8 cellular contexts compared by ENCODE assay signal in genomic region chr17:44865231-44865660, GRCh38. TPM values are rescaled to one million over a fixed set of nuclear protein-coding genes. Genes with fewer than 3 reads are reported as not detected.
DNase-seq lines count a peak whose midpoint lies in the region; ATAC-seq and TF ChIP-seq lines count a peak whose summit lies in the region.

No MANE protein-coding gene starts in this region.

- H3K4me1 ChIP-seq in body of pancreas = no peaks in the 10 kb centered on the region
- no peaks in the 10 kb centered on the region for H3K4me1 ChIP-seq in iPS DF 6.9 (ENCODE audit: control insufficient read depth, insufficient read depth, low read length)

- H3K9me3 ChIP-seq in body of pancreas = no peaks in the 10 kb centered on the region
- H3K9me3 ChIP-seq in iPS DF 6.9 (ENCODE audit: control insufficient read depth, insufficient read depth, low read length) = no peaks in the 10 kb centered on the region

- peak; percentile 74 for ATAC-seq in body of pancreas
- no peak for ATAC-seq in GM21529 (IDR thresholded peaks at IDR 0.05; ENCODE audit: unreplicated experiment)
- no peak for ATAC-seq in HG03097 (IDR thresholded peaks at IDR 0.05; ENCODE audit: low FRiP score, unreplicated experiment)

- DNase-seq in GM13977 (ENCODE audit: low spot score) = peak; percentile 77
- DNase-seq in NCI-H2107 treated with DMSO at 0.1 percent for 48 hours (lab: John Stamatoyannopoulos, UW; ENCODE audit: unreplicated experiment) = peak; percentile 45
- DNase-seq in UCSD-AML1 (lab: John Stamatoyannopoulos, UW; ENCODE audit: unreplicated experiment) = peak; percentile 24
- peak; percentile 67 to 77 (median 70) for DNase-seq in body of pancreas
- DNase-seq in iPS DF 6.9 (ENCODE audit: low read depth, low spot score) = peak; percentile 63
- peak; percentile 43 for DNase-seq in smooth muscle cell of the brain vasculature (ENCODE audit: low read depth, low spot score)

- in situ Hi-C loops in GM13977 (cut with MboI; ENCODE audit: low pct_unique_long_range_greater_than_20kb, low sequenced_read_pairs, unreplicated experiment) = loop anchor here (10.0 to 25.0 kb wide), 2 partner anchors 90 to 328 kb away; no protein-coding TSS in a partner anchor

- intact Hi-C loops in body of pancreas (cut with DNase I) = loop anchor here (5.0 kb wide), 1 partner anchor 93 kb away; no protein-coding TSS in a partner anchor

- peak; percentile 83 for TF ChIP-seq CTCF in GM13977 (IDR thresholded peaks at IDR 0.05; ENCODE audit: extremely low read depth, insufficient read depth, missing control alignments)
- peak; percentile 76 to 84 (median 80) for TF ChIP-seq CTCF in body of pancreas (IDR thresholded peaks at IDR 0.05)

- WGBS in body of pancreas, 2 donors = 30 to 31% methylated on average over 1 of the region's 1 CpG
- no CpG with 5 or more reads among the region's 1 CpG for WGBS in iPS DF 6.9 (ENCODE audit: insufficient coverage, insufficient read length)

- H3K36me3 ChIP-seq in body of pancreas (replicated peaks in 1 of 2; ENCODE audit: insufficient read depth in 1 of 2, low read depth in 2 of 2) = peaks cover 3 to 33% of the 10 kb centered on the region in 2 donors
- peaks cover 26% of the 10 kb centered on the region for H3K36me3 ChIP-seq in iPS DF 6.9 (ENCODE audit: control insufficient read depth, insufficient read depth, low read length)

- H3K27ac ChIP-seq in body of pancreas (no peak overlapping the region), iPS DF 6.9 (ENCODE audit: low read length) (no peak overlapping the region)

- no peak for TF ChIP-seq POLR2A in body of pancreas (IDR thresholded peaks at IDR 0.05)

- H3K27me3 ChIP-seq in body of pancreas = no peaks in the 10 kb centered on the region
- no peaks in the 10 kb centered on the region for H3K27me3 ChIP-seq in iPS DF 6.9 (ENCODE audit: control insufficient read depth, insufficient read depth, low read length)

- no peak overlapping the region for H3K4me3 ChIP-seq in body of pancreas
- H3K4me3 ChIP-seq in iPS DF 6.9 (ENCODE audit: low read length) = no peak overlapping the region

RNA-seq across cellular contexts. Expression of gene HIGD1B, which starts 17.6 kb away (rescaled TPM):
- 1 to 10 TPM in 1 of 2 donors, not detected in 1; 9.6 TPM for total RNA-seq in body of pancreas

RNA-seq across cellular contexts. Expression of gene EFTUD2, which starts 34.0 kb away (rescaled TPM):
- total RNA-seq in body of pancreas = 10 to 100 TPM; 31.6 to 49.8 TPM

RNA-seq across cellular contexts. Expression of gene GJC1, which starts 35.2 kb away (rescaled TPM):
- 1 to 10 TPM; 1.6 to 2.6 TPM for total RNA-seq in body of pancreas

RNA-seq across cellular contexts. Expression of gene GFAP, which starts 50.1 kb away (rescaled TPM):
- 1 to 10 TPM; 2.0 to 7.0 TPM for total RNA-seq in body of pancreas

Comparison
In these comparisons a context has a peak if more than half of its experiments do, and no peak if none do; other contexts are left out.
1. DNase-seq: peak in every context shown above with its lines; median percentile 77 in GM13977; 70 in body of pancreas; 63 in iPS DF 6.9; 45 in NCI-H2107 treated with DMSO at 0.1 percent for 48 hours; 43 in smooth muscle cell of the brain vasculature; 24 in UCSD-AML1.